In the genomic region with DNA sequence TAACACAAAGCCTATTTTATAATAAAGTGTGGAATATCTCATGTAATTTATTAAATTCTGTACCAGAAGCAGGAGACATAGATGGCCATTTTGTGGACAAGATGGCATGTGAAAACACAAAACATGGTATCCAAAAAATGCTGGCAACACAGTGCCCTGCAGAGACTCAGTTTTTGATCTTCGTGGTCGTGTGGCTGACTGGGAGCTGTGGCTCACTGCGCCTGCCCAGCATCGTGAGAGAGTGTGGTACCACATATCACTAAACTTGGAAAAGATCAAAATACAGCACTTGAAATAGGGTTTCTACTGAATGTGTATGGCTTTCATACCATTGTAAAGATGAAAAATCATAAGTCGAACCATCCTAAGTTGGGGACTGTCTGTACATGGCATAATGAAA, we compare ENCODE assay signal across 23 cellular contexts. TPM values are rescaled to one million over a fixed set of nuclear protein-coding genes. Genes with fewer than 3 reads are reported as not detected.
A peak's percentile ranks its signal among the peaks of the same experiment; 100 is the strongest.
DNase-seq lines count a peak whose midpoint lies in the region; ATAC-seq and TF ChIP-seq lines count a peak whose summit lies in the region.
"Had no signal": no experiment of that assay in that cellular context is flagged by ENCODE, and none has a peak within 500 bp of the region (broad histone marks: within the 10 kb centered on the region; RNA-seq: fewer than 3 reads in every experiment).

No MANE protein-coding gene starts in this region.

- peaks cover 35% of the 10 kb centered on the region for H3K27me3 Mint-ChIP-seq in activated CD4-positive, alpha-beta memory T cell treated with anti-CD3 and anti-CD28 coated beads for 36 hours
- H3K27me3 Mint-ChIP-seq in activated CD4-positive, alpha-beta memory T cell treated with anti-CD3 and anti-CD28 coated beads, Interleukin-2, amount 10 ng/mL, durations not matched to agents 7 days and 5 days: peaks cover 52% of the 10 kb centered on the region
- no peaks in the 10 kb centered on the region for H3K27me3 Mint-ChIP-seq in CD4-positive, CD25-positive, alpha-beta regulatory T cell
- H3K27me3 Mint-ChIP-seq in effector memory CD8-positive, alpha-beta T cell: peaks cover 4 to 13% of the 10 kb centered on the region in 2 donors
- H3K27me3 Mint-ChIP-seq in activated T-helper 2 cell treated with anti-CD3 and anti-CD28 coated beads, Interferon-gamma antibody, Interleukin-2, Interleukin-4, amounts not matched to agents 10 μg/mL and 5 μg/mL and 100 μg/mL, durations not matched to agents 14 hours and 24 hours and 36 hours (ENCODE audit: low read depth): peaks cover 33% of the 10 kb centered on the region

- H3K27ac ChIP-seq in CD4-positive, CD25-positive, alpha-beta regulatory T cell (ENCODE audit: insufficient read depth, low read length, poor library complexity, severe bottlenecking): no peak overlapping the region
- H3K27ac ChIP-seq in OCI-LY1 (ENCODE audit: low read depth, low read length, poor library complexity, severe bottlenecking): peak overlapping the region; percentile 98
- H3K27ac ChIP-seq: body of pancreas, heart right ventricle, upper lobe of right lung had no signal

- H3K4me3 ChIP-seq in CD4-positive, CD25-positive, alpha-beta regulatory T cell (ENCODE audit: low read depth, low read length): peak overlapping the region; percentile 82
- peak overlapping the region; percentile 65 for H3K4me3 ChIP-seq in OCI-LY1 (ENCODE audit: low read depth, low read length, poor library complexity, severe bottlenecking)
- H3K4me3 ChIP-seq: body of pancreas, HAP-1, heart right ventricle, upper lobe of right lung had no signal

- no peaks in the 10 kb centered on the region for H3K27me3 ChIP-seq in CD4-positive, CD25-positive, alpha-beta regulatory T cell (ENCODE audit: control insufficient read depth, insufficient read depth, low read length)
- no peaks in the 10 kb centered on the region for H3K27me3 ChIP-seq in OCI-LY1 (ENCODE audit: insufficient read depth, low read length)
- H3K27me3 ChIP-seq: body of pancreas, upper lobe of right lung had no signal

- no peaks in the 10 kb centered on the region for H4K20me1 ChIP-seq in OCI-LY1 (ENCODE audit: insufficient read depth, low read length)

- no peaks in the 10 kb centered on the region for H3K36me3 Mint-ChIP-seq in activated CD4-positive, alpha-beta memory T cell treated with anti-CD3 and anti-CD28 coated beads for 36 hours
- no peaks in the 10 kb centered on the region for H3K36me3 Mint-ChIP-seq in activated CD4-positive, alpha-beta memory T cell treated with anti-CD3 and anti-CD28 coated beads, Interleukin-2, amount 10 ng/mL, durations not matched to agents 7 days and 5 days (ENCODE audit: low read depth)
- H3K36me3 Mint-ChIP-seq in CD4-positive, CD25-positive, alpha-beta regulatory T cell: no peaks in the 10 kb centered on the region
- H3K36me3 Mint-ChIP-seq in effector memory CD8-positive, alpha-beta T cell (ENCODE audit: insufficient read depth): peaks cover 8% of the 10 kb centered on the region
- H3K36me3 Mint-ChIP-seq in activated T-helper 2 cell treated with anti-CD3 and anti-CD28 coated beads, Interferon-gamma antibody, Interleukin-2, Interleukin-4, amounts not matched to agents 10 μg/mL and 5 μg/mL and 100 μg/mL, durations not matched to agents 14 hours and 24 hours and 36 hours (ENCODE audit: low read depth): no peaks in the 10 kb centered on the region

- POLR2A ChIA-PET in activated CD4-positive, alpha-beta memory T cell treated with anti-CD3 and anti-CD28 coated beads for 36 hours (lab: Charles Lee): interaction anchor here (1.3 to 2.0 kb wide), 4 partner anchors 19 to 43 kb away, joined by 3 to 29 read pairs (median 8); partner anchors contain the start of genes KLHL42 and MANSC4
- POLR2A ChIA-PET in activated CD4-positive, alpha-beta memory T cell treated with anti-CD3 and anti-CD28 coated beads, Interleukin-2, amount 10 ng/mL, durations not matched to agents 7 days and 5 days (lab: Charles Lee): interaction anchor here (1.1 to 2.5 kb wide), 2 partner anchors 12 to 43 kb away, joined by 3 to 23 read pairs; partner anchors contain the start of genes KLHL42 and MANSC4
- POLR2A ChIA-PET in HEK293T (lab: Yijun Ruan, JAX): no interaction called here

- no peak overlapping the region for H3K4me3 Mint-ChIP-seq in activated CD4-positive, alpha-beta memory T cell treated with anti-CD3 and anti-CD28 coated beads for 36 hours
- no peak overlapping the region for H3K4me3 Mint-ChIP-seq in activated CD4-positive, alpha-beta memory T cell treated with anti-CD3 and anti-CD28 coated beads, Interleukin-2, amount 10 ng/mL, durations not matched to agents 7 days and 5 days
- H3K4me3 Mint-ChIP-seq in CD4-positive, CD25-positive, alpha-beta regulatory T cell: peak overlapping the region in 1 of 4 donors; percentile 37
- no peak overlapping the region for H3K4me3 Mint-ChIP-seq in effector memory CD8-positive, alpha-beta T cell
- H3K4me3 Mint-ChIP-seq in activated T-helper 2 cell treated with anti-CD3 and anti-CD28 coated beads, Interferon-gamma antibody, Interleukin-2, Interleukin-4, amounts not matched to agents 10 μg/mL and 5 μg/mL and 100 μg/mL, durations not matched to agents 14 hours and 24 hours and 36 hours (ENCODE audit: low read depth): no peak overlapping the region

- peak overlapping the region; percentile 77 for H3K9ac ChIP-seq in OCI-LY1 (ENCODE audit: low read length)

- no peaks in the 10 kb centered on the region for H3K9me3 Mint-ChIP-seq in activated CD4-positive, alpha-beta memory T cell treated with anti-CD3 and anti-CD28 coated beads for 36 hours
- no peaks in the 10 kb centered on the region for H3K9me3 Mint-ChIP-seq in activated CD4-positive, alpha-beta memory T cell treated with anti-CD3 and anti-CD28 coated beads, Interleukin-2, amount 10 ng/mL, durations not matched to agents 7 days and 5 days
- no peaks in the 10 kb centered on the region for H3K9me3 Mint-ChIP-seq in CD4-positive, CD25-positive, alpha-beta regulatory T cell
- no peaks in the 10 kb centered on the region for H3K9me3 Mint-ChIP-seq in effector memory CD8-positive, alpha-beta T cell
- no peaks in the 10 kb centered on the region for H3K9me3 Mint-ChIP-seq in activated T-helper 2 cell treated with anti-CD3 and anti-CD28 coated beads, Interferon-gamma antibody, Interleukin-2, Interleukin-4, amounts not matched to agents 10 μg/mL and 5 μg/mL and 100 μg/mL, durations not matched to agents 14 hours and 24 hours and 36 hours

- no peak for TF ChIP-seq CTCF in OCI-LY1 (IDR thresholded peaks at IDR 0.05; ENCODE audit: low read length)

- peaks cover 24% of the 10 kb centered on the region for H3K4me1 ChIP-seq in CD4-positive, CD25-positive, alpha-beta regulatory T cell (ENCODE audit: control insufficient read depth, insufficient read depth, low read length, poor library complexity, severe bottlenecking)
- peaks cover 86% of the 10 kb centered on the region for H3K4me1 ChIP-seq in OCI-LY1 (ENCODE audit: insufficient read depth, low read length, severe bottlenecking)
- H3K4me1 ChIP-seq: BE2C, HAP-1 had no signal

- DNase-seq in activated CD4-positive, alpha-beta memory T cell treated with anti-CD3 and anti-CD28 coated beads for 36 hours: peak; percentile 40
- no peak for DNase-seq in activated CD4-positive, alpha-beta memory T cell treated with anti-CD3 and anti-CD28 coated beads, Interleukin-2, amount 10 ng/mL, durations not matched to agents 7 days and 5 days
- DNase-seq in CD4-positive, CD25-positive, alpha-beta regulatory T cell: no peak
- no peak for DNase-seq in effector memory CD8-positive, alpha-beta T cell
- DNase-seq in left cardiac atrium (no peak), HEK293T (ENCODE audit: extremely low spot score) (no peak)
- DNase-seq in activated T-helper 2 cell treated with anti-CD3 and anti-CD28 coated beads, Interferon-gamma antibody, Interleukin-2, Interleukin-4, amounts not matched to agents 10 μg/mL and 5 μg/mL and 100 μg/mL, durations not matched to agents 14 hours and 24 hours and 36 hours (ENCODE audit: low spot score): no peak
- DNase-seq: BE2C, body of pancreas, foreskin fibroblast, heart right ventricle, NCI-H1694 treated with DMSO at 0.1 percent for 48 hours, NCI-H2171, occipital lobe, upper lobe of right lung had no signal

- ATAC-seq in CD4-positive, CD25-positive, alpha-beta regulatory T cell (ENCODE audit: low read depth in 2 of 2): no peak
- ATAC-seq in effector memory CD8-positive, alpha-beta T cell (replicated peaks): no peak
- ATAC-seq in left cardiac atrium: no peak
- ATAC-seq: body of pancreas, heart right ventricle, Right ventricle myocardium inferior, upper lobe of right lung had no signal

- H3K4me2 ChIP-seq in OCI-LY1 (ENCODE audit: low read length): peak overlapping the region; percentile 70

- peak overlapping the region; percentile 45 for H3K27ac Mint-ChIP-seq in activated CD4-positive, alpha-beta memory T cell treated with anti-CD3 and anti-CD28 coated beads for 36 hours
- no peak overlapping the region for H3K27ac Mint-ChIP-seq in activated CD4-positive, alpha-beta memory T cell treated with anti-CD3 and anti-CD28 coated beads, Interleukin-2, amount 10 ng/mL, durations not matched to agents 7 days and 5 days
- H3K27ac Mint-ChIP-seq in CD4-positive, CD25-positive, alpha-beta regulatory T cell: peak overlapping the region in 2 of 3 donors; percentile 22 to 86
- peak overlapping the region; percentile 57 to 70 for H3K27ac Mint-ChIP-seq in effector memory CD8-positive, alpha-beta T cell
- H3K27ac Mint-ChIP-seq in activated T-helper 2 cell treated with anti-CD3 and anti-CD28 coated beads, Interferon-gamma antibody, Interleukin-2, Interleukin-4, amounts not matched to agents 10 μg/mL and 5 μg/mL and 100 μg/mL, durations not matched to agents 14 hours and 24 hours and 36 hours: no peak overlapping the region

- H3K9me3 ChIP-seq in CD4-positive, CD25-positive, alpha-beta regulatory T cell (ENCODE audit: control insufficient read depth in 2 of 2, low read length in 2 of 2): no peaks in the 10 kb centered on the region
- H3K9me3 ChIP-seq in OCI-LY1 (ENCODE audit: low read length): no peaks in the 10 kb centered on the region
- H3K9me3 ChIP-seq: BE2C, body of pancreas, HAP-1, upper lobe of right lung had no signal

- CTCF ChIA-PET in activated CD4-positive, alpha-beta memory T cell treated with anti-CD3 and anti-CD28 coated beads for 36 hours (lab: Charles Lee): interaction anchor here (0.6 to 3.8 kb wide), 7 partner anchors 21 to 118 kb away, joined by 3 to 55 read pairs (median 11); no protein-coding TSS in a partner anchor
- CTCF ChIA-PET in activated CD4-positive, alpha-beta memory T cell treated with anti-CD3 and anti-CD28 coated beads, Interleukin-2, amount 10 ng/mL, durations not matched to agents 7 days and 5 days (lab: Charles Lee): interaction anchor here (1.6 to 3.2 kb wide), 4 partner anchors 7 to 118 kb away, joined by 7 to 31 read pairs (median 10); no protein-coding TSS in a partner anchor
- CTCF ChIA-PET in HEK293T (lab: Yijun Ruan, JAX): no interaction called here

- no peaks in the 10 kb centered on the region for H3K36me3 ChIP-seq in CD4-positive, CD25-positive, alpha-beta regulatory T cell (ENCODE audit: control insufficient read depth, insufficient read depth, low read length)
- H3K36me3 ChIP-seq in OCI-LY1 (ENCODE audit: insufficient read depth, low read length): no peaks in the 10 kb centered on the region; the same call in 1 of the 2 replicates
- H3K36me3 ChIP-seq: BE2C, HAP-1, heart right ventricle, upper lobe of right lung had no signal

- intact Hi-C loops in activated CD4-positive, alpha-beta memory T cell treated with anti-CD3 and anti-CD28 coated beads for 36 hours (cut with micrococcal nuclease): loop anchor here (2.0 to 5.0 kb wide), 4 partner anchors 118 to 1259 kb away; partner anchors contain the start of gene PPFIBP1
- intact Hi-C loops in left cardiac atrium (cut with DNase I): loop anchor here in 1 of 2 donors (5.0 kb wide), 1 partner anchor 91 kb away; no protein-coding TSS in a partner anchor
- intact Hi-C loops in activated T-helper 2 cell treated with anti-CD3 and anti-CD28 coated beads, Interferon-gamma antibody, Interleukin-2, Interleukin-4, amounts not matched to agents 10 μg/mL and 5 μg/mL and 100 μg/mL, durations not matched to agents 14 hours and 24 hours and 36 hours (cut with micrococcal nuclease): loop anchor here (2.0 to 5.0 kb wide), 5 partner anchors 42 to 1279 kb away; partner anchors contain the start of genes BMAL2, KLHL42 and MANSC4

- H3K9me2 ChIP-seq in OCI-LY1 (ENCODE audit: low read depth, low read length): no peaks in the 10 kb centered on the region

- H3K79me2 ChIP-seq in OCI-LY1 (ENCODE audit: insufficient read depth, low read length): no peaks in the 10 kb centered on the region

- 0 out of 2 replicates have a peak, but pooled peaks cover 3% of the 10 kb centered on the region for H3F3A ChIP-seq in OCI-LY1 (ENCODE audit: insufficient read depth, low read length)

- H3K4me1 Mint-ChIP-seq in activated CD4-positive, alpha-beta memory T cell treated with anti-CD3 and anti-CD28 coated beads for 36 hours (ENCODE audit: low read depth): peaks cover 43% of the 10 kb centered on the region
- H3K4me1 Mint-ChIP-seq in activated CD4-positive, alpha-beta memory T cell treated with anti-CD3 and anti-CD28 coated beads, Interleukin-2, amount 10 ng/mL, durations not matched to agents 7 days and 5 days: peaks cover 42% of the 10 kb centered on the region
- H3K4me1 Mint-ChIP-seq in CD4-positive, CD25-positive, alpha-beta regulatory T cell: peaks cover 37 to 41% (median 38%) of the 10 kb centered on the region in 4 donors
- peaks cover 16 to 18% of the 10 kb centered on the region in 2 donors for H3K4me1 Mint-ChIP-seq in effector memory CD8-positive, alpha-beta T cell (ENCODE audit: low read depth in 2 of 2)
- H3K4me1 Mint-ChIP-seq in activated T-helper 2 cell treated with anti-CD3 and anti-CD28 coated beads, Interferon-gamma antibody, Interleukin-2, Interleukin-4, amounts not matched to agents 10 μg/mL and 5 μg/mL and 100 μg/mL, durations not matched to agents 14 hours and 24 hours and 36 hours (ENCODE audit: low read depth): peaks cover 42% of the 10 kb centered on the region

- no peak overlapping the region for H2AFZ ChIP-seq in OCI-LY1 (ENCODE audit: low read length)

RNA-seq across cellular contexts. Expression of gene MANSC4, which starts 43.0 kb away (rescaled TPM):
- not detected for total RNA-seq in activated CD4-positive, alpha-beta memory T cell treated with anti-CD3 and anti-CD28 coated beads for 36 hours
- total RNA-seq in activated CD4-positive, alpha-beta memory T cell treated with anti-CD3 and anti-CD28 coated beads, Interleukin-2, amount 10 ng/mL, durations not matched to agents 7 days and 5 days: not detected
- not detected for total RNA-seq in CD4-positive, CD25-positive, alpha-beta regulatory T cell
- 1 to 10 TPM in 3 of 4 donors, not detected in 1; 1.5 to 2.4 (median 1.9) TPM for polyA plus RNA-seq in CD4-positive, CD25-positive, alpha-beta regulatory T cell
- not detected for total RNA-seq in left cardiac atrium
- not detected in 2 replicates for total RNA-seq in activated T-helper 2 cell treated with anti-CD3 and anti-CD28 coated beads, Interferon-gamma antibody, Interleukin-2, Interleukin-4, amounts not matched to agents 10 μg/mL and 5 μg/mL and 100 μg/mL, durations not matched to agents 14 hours and 24 hours and 36 hours
- total RNA-seq: body of pancreas, Daoy, heart right ventricle, LHCN-M2, mesenteric fat pad, Right ventricle myocardium inferior, skeletal muscle tissue, upper lobe of right lung had no signal
- polyA plus RNA-seq: esophagus, heart right ventricle had no signal

RNA-seq across cellular contexts. Expression of gene KLHL42, which starts 43.0 kb away (rescaled TPM):
- total RNA-seq in activated CD4-positive, alpha-beta memory T cell treated with anti-CD3 and anti-CD28 coated beads for 36 hours: 1 to 10 TPM; 8.2 to 9.1 TPM
- 10 to 100 TPM in 1 of 2 experiments, 1 to 10 TPM in 1; 8.1 to 10.1 TPM for total RNA-seq in activated CD4-positive, alpha-beta memory T cell treated with anti-CD3 and anti-CD28 coated beads, Interleukin-2, amount 10 ng/mL, durations not matched to agents 7 days and 5 days
- 23.6 TPM for total RNA-seq in CD4-positive, CD25-positive, alpha-beta regulatory T cell
- 10 to 100 TPM; 10.6 to 15.0 (median 12.6) TPM for polyA plus RNA-seq in CD4-positive, CD25-positive, alpha-beta regulatory T cell
- total RNA-seq in left cardiac atrium: 10 to 100 TPM in 1 of 2 donors, 1 to 10 TPM in 1; 7.0 to 12.7 TPM
- total RNA-seq in activated T-helper 2 cell treated with anti-CD3 and anti-CD28 coated beads, Interferon-gamma antibody, Interleukin-2, Interleukin-4, amounts not matched to agents 10 μg/mL and 5 μg/mL and 100 μg/mL, durations not matched to agents 14 hours and 24 hours and 36 hours: 16.2 and 16.9 TPM in 2 replicates

Comparison
In these comparisons a context has a peak if more than half of its experiments do, and no peak if none do; other contexts are left out.
1. H3K27ac Mint-ChIP-seq: peak in activated CD4-positive, alpha-beta memory T cell treated with anti-CD3 and anti-CD28 coated beads for 36 hours (single experiment), CD4-positive, CD25-positive, alpha-beta regulatory T cell (2 of 3) and effector memory CD8-positive, alpha-beta T cell (2 of 2); none in activated CD4-positive, alpha-beta memory T cell treated with anti-CD3 and anti-CD28 coated beads, Interleukin-2, amount 10 ng/mL, durations not matched to agents 7 days and 5 days (single experiment) and activated T-helper 2 cell treated with anti-CD3 and anti-CD28 coated beads, Interferon-gamma antibody, Interleukin-2, Interleukin-4, amounts not matched to agents 10 μg/mL and 5 μg/mL and 100 μg/mL, durations not matched to agents 14 hours and 24 hours and 36 hours (single experiment).